17 cellular contexts compared by ENCODE assay signal in the genomic region with DNA sequence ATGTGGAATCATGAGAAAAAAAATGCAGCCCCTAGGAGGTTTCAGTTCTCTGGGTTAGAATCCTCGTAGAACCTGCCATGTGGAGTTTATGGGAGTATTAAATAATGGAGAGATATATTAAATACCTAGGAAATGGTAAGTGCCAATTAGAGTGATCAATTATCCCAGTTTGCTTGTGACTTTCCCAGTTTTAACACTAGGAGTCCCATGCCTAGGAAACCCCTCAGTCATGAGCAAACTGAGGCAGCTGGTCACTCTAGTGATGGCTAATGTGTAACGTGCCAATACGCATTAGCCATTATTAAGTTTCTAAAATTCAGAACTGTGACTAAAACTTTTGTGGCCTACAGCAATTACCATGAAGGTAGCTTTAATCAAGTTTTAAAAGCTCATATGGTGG.
DNase-seq lines count a peak whose midpoint lies in the region; ATAC-seq and TF ChIP-seq lines count a peak whose summit lies in the region.
"Had no signal": no experiment of that assay in that cellular context is flagged by ENCODE, and none has a peak within 500 bp of the region (broad histone marks: within the 10 kb centered on the region; RNA-seq: fewer than 3 reads in every experiment).

No MANE protein-coding gene starts in this region.

- H3K9me3 Mint-ChIP-seq in GM23338 (no peaks in the 10 kb centered on the region), WTC11 (peaks cover 5% of the 10 kb centered on the region; the same call in 1 of the 2 replicates), endothelial cell (ENCODE audit: unreplicated experiment) (no peaks in the 10 kb centered on the region)

- no peaks in the 10 kb centered on the region for H3K36me3 Mint-ChIP-seq in GM23338 (ENCODE audit: low read depth)
- no peaks in the 10 kb centered on the region for H3K36me3 Mint-ChIP-seq in WTC11
- H3K36me3 Mint-ChIP-seq in endothelial cell (ENCODE audit: low read depth, unreplicated experiment), result no peaks in the 10 kb centered on the region
- H3K36me3 Mint-ChIP-seq: CD8-positive, alpha-beta T cell had no signal

- POLR2A ChIA-PET in WTC11 (lab: Charles Lee), result no interaction called here

- H3K27me3 Mint-ChIP-seq in GM23338 (ENCODE audit: insufficient read depth, low read depth, poor library complexity) (peaks cover 3% of the 10 kb centered on the region), WTC11 (ENCODE audit: low read depth) (no peaks in the 10 kb centered on the region), endothelial cell (ENCODE audit: unreplicated experiment) (no peaks in the 10 kb centered on the region)
- H3K27me3 Mint-ChIP-seq: B cell; CD4-positive, alpha-beta T cell had no signal

- H3K4me2 ChIP-seq in GM23338, result no peak overlapping the region
- H3K4me2 ChIP-seq: A549; BLaER1 treated with 17β-estradiol and CSF1 and Interleukin-3, amounts not matched to agents 10 nM and 100 nM had no signal

- no peaks in the 10 kb centered on the region for H4K20me1 ChIP-seq in GM23338 (replicated peaks; ENCODE audit: insufficient read depth)
- H4K20me1 ChIP-seq: BLaER1 treated with 17β-estradiol and CSF1 and Interleukin-3, amounts not matched to agents 10 nM and 100 nM had no signal

- no peak overlapping the region for H3K4me3 ChIP-seq in GM23338
- H3K4me3 ChIP-seq: A549; BLaER1 treated with 17β-estradiol and CSF1 and Interleukin-3, amounts not matched to agents 10 nM and 100 nM had no signal

- CTCF ChIA-PET in WTC11 (lab: Charles Lee), result no interaction called here

- H3K27ac Mint-ChIP-seq in GM23338 (no peak overlapping the region), WTC11 (no peak overlapping the region), endothelial cell (ENCODE audit: unreplicated experiment) (no peak overlapping the region)
- H3K27ac Mint-ChIP-seq: B cell; CD4-positive, alpha-beta T cell; CD8-positive, alpha-beta T cell had no signal

- TF ChIP-seq CTCF in GM23338 (conservative IDR thresholded peaks at IDR 0.05; ENCODE audit: low read depth in 2 of 2), result peak in 1 of 2 experiments; percentile 12; a peak in 1 of 4 replicates
- no peak for TF ChIP-seq CTCF in WTC11 (IDR thresholded peaks at IDR 0.05)
- peak; percentile 15 for TF ChIP-seq CTCF in endothelial cell (IDR thresholded peaks at IDR 0.05; ENCODE audit: unreplicated experiment)

- H3K9me2 ChIP-seq in GM23338 (ENCODE audit: insufficient read depth), result 0 out of 2 replicates have a peak, but pooled peaks cover 2% of the 10 kb centered on the region

- no peaks in the 10 kb centered on the region for H3K27me3 ChIP-seq in GM23338 (ENCODE audit: insufficient read depth)
- H3K27me3 ChIP-seq: BLaER1 treated with 17β-estradiol and CSF1 and Interleukin-3, amounts not matched to agents 10 nM and 100 nM had no signal

- H3K36me3 ChIP-seq in GM23338 (ENCODE audit: insufficient read depth), result no peaks in the 10 kb centered on the region
- H3K36me3 ChIP-seq: BLaER1 treated with 17β-estradiol and CSF1 and Interleukin-3, amounts not matched to agents 10 nM and 100 nM had no signal

- no peak overlapping the region for H3K27ac ChIP-seq in GM23338 (ENCODE audit: low read depth)
- H3K27ac ChIP-seq: 22Rv1; A549; BLaER1 treated with 17β-estradiol and CSF1 and Interleukin-3, amounts not matched to agents 10 nM and 100 nM; C4-2B had no signal

- no peaks in the 10 kb centered on the region for H3F3A ChIP-seq in GM23338 (replicated peaks; ENCODE audit: low read depth)

- H3K79me2 ChIP-seq in GM23338 (replicated peaks; ENCODE audit: insufficient read depth), result no peaks in the 10 kb centered on the region

- ATAC-seq in GM23338 (no peak), WTC11 (peak; percentile 74), HG03378 (IDR thresholded peaks at IDR 0.05; ENCODE audit: unreplicated experiment) (no peak)
- ATAC-seq: A549; CD8-positive, alpha-beta T cell had no signal

- peak; percentile 14 for DNase-seq in GM23338 (ENCODE audit: low spot score)
- no peak for DNase-seq in WTC11 (ENCODE audit: low spot score)
- DNase-seq in endothelial cell (ENCODE audit: low spot score), result no peak
- DNase-seq in midbrain (lab: John Stamatoyannopoulos, UW), result no peak
- DNase-seq: AML-193; Caco-2; Calu3; CD4-positive, alpha-beta T cell; CD8-positive, alpha-beta T cell; DMS79 treated with DMSO at 0.1 percent for 48 hours; GF-D8 had no signal

- H3K4me3 Mint-ChIP-seq in GM23338 (no peak overlapping the region), WTC11 (no peak overlapping the region), endothelial cell (ENCODE audit: unreplicated experiment) (no peak overlapping the region)
- H3K4me3 Mint-ChIP-seq: B cell; CD4-positive, alpha-beta T cell; CD8-positive, alpha-beta T cell had no signal

- peaks cover 8% of the 10 kb centered on the region; the same call in 1 of the 2 replicates for H3K4me1 ChIP-seq in GM23338 (ENCODE audit: insufficient read depth)
- H3K4me1 ChIP-seq: A549; BLaER1 treated with 17β-estradiol and CSF1 and Interleukin-3, amounts not matched to agents 10 nM and 100 nM; Caco-2 had no signal

- H2AFZ ChIP-seq in GM23338, result no peak overlapping the region; the same call in 1 of the 2 replicates

- H3K4me1 Mint-ChIP-seq in GM23338 (peaks cover 7% of the 10 kb centered on the region), WTC11 (peaks cover 9% of the 10 kb centered on the region), endothelial cell (ENCODE audit: unreplicated experiment) (no peaks in the 10 kb centered on the region)
- H3K4me1 Mint-ChIP-seq: B cell had no signal

TF ChIP-seq in GM23338, 12 proteins besides CTCF, POLR2A, EP300 and RAD21 (continues in another document):
- TF ChIP-seq, protein P1, sequence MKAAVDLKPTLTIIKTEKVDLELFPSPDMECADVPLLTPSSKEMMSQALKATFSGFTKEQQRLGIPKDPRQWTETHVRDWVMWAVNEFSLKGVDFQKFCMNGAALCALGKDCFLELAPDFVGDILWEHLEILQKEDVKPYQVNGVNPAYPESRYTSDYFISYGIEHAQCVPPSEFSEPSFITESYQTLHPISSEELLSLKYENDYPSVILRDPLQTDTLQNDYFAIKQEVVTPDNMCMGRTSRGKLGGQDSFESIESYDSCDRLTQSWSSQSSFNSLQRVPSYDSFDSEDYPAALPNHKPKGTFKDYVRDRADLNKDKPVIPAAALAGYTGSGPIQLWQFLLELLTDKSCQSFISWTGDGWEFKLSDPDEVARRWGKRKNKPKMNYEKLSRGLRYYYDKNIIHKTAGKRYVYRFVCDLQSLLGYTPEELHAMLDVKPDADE (IDR thresholded peaks at IDR 0.05), result no peak

TF ChIP-seq in WTC11, 78 proteins besides CTCF, POLR2A, EP300 and RAD21:
- TF ChIP-seq, protein P2, sequence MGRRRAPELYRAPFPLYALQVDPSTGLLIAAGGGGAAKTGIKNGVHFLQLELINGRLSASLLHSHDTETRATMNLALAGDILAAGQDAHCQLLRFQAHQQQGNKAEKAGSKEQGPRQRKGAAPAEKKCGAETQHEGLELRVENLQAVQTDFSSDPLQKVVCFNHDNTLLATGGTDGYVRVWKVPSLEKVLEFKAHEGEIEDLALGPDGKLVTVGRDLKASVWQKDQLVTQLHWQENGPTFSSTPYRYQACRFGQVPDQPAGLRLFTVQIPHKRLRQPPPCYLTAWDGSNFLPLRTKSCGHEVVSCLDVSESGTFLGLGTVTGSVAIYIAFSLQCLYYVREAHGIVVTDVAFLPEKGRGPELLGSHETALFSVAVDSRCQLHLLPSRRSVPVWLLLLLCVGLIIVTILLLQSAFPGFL (CRISPR knock-in tag; IDR thresholded peaks at IDR 0.05; ENCODE audit: borderline replicate concordance), result no peak
- TF ChIP-seq IRF2 (CRISPR knock-in tag; IDR thresholded peaks at IDR 0.05; ENCODE audit: borderline replicate concordance, low read depth), result no peak
- TF ChIP-seq, protein P3, sequence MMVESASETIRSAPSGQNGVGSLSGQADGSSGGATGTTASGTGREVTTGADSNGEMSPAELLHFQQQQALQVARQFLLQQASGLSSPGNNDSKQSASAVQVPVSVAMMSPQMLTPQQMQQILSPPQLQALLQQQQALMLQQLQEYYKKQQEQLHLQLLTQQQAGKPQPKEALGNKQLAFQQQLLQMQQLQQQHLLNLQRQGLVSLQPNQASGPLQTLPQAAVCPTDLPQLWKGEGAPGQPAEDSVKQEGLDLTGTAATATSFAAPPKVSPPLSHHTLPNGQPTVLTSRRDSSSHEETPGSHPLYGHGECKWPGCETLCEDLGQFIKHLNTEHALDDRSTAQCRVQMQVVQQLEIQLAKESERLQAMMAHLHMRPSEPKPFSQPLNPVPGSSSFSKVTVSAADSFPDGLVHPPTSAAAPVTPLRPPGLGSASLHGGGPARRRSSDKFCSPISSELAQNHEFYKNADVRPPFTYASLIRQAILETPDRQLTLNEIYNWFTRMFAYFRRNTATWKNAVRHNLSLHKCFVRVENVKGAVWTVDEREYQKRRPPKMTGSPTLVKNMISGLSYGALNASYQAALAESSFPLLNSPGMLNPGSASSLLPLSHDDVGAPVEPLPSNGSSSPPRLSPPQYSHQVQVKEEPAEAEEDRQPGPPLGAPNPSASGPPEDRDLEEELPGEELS (CRISPR knock-in tag; IDR thresholded peaks at IDR 0.05), result no peak
- TF ChIP-seq, protein P4, sequence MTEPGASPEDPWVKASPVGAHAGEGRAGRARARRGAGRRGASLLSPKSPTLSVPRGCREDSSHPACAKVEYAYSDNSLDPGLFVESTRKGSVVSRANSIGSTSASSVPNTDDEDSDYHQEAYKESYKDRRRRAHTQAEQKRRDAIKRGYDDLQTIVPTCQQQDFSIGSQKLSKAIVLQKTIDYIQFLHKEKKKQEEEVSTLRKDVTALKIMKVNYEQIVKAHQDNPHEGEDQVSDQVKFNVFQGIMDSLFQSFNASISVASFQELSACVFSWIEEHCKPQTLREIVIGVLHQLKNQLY (CRISPR knock-in tag; IDR thresholded peaks at IDR 0.05), result no peak
- TF ChIP-seq, protein P5, sequence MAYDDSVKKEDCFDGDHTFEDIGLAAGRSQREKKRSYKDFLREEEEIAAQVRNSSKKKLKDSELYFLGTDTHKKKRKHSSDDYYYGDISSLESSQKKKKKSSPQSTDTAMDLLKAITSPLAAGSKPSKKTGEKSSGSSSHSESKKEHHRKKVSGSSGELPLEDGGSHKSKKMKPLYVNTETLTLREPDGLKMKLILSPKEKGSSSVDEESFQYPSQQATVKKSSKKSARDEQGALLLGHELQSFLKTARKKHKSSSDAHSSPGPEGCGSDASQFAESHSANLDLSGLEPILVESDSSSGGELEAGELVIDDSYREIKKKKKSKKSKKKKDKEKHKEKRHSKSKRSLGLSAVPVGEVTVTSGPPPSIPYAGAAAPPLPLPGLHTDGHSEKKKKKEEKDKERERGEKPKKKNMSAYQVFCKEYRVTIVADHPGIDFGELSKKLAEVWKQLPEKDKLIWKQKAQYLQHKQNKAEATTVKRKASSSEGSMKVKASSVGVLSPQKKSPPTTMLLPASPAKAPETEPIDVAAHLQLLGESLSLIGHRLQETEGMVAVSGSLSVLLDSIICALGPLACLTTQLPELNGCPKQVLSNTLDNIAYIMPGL (CRISPR knock-in tag; IDR thresholded peaks at IDR 0.05), result no peak
- no peak for TF ChIP-seq SP1 (CRISPR knock-in tag; conservative IDR thresholded peaks at IDR 0.05)
